ENCODE assay signal across 9 cellular contexts in the genomic region with DNA sequence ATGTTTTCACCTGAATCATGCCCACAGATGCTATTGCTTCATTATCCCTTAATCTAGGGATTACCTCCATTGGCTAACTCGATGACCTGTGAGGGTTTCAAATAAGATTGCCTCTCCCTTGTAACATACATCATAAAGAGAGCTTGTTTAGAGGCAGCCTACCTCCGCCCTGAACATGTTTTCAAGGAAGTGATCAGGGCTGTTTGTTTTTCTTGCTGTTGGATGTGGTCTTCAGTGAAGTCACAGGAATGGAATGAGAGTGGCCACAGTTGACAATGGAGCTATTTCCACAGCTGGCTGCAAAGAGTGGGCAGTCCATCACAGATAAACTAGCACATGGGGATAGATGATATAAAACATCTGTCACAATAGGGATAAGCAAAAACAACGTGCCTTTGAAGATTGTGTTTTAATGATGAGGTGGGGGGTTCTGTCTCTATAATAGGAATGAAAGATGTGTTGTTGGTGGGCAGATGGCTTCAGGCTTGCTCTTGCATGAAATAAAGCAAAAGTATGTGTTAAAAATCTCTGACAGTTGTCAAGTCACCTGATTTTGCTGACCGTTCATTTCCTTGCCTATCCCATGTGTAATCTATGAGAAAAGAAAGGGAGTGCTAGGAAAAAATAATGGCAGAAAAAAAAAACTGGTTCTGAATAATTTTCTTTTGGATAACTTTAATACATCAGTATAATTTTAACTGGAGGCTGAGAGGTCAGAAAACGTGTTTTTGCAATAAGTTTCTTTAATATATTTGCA.
A peak's percentile ranks its signal among the peaks of the same experiment; 100 is the strongest.
DNase-seq lines count a peak whose midpoint lies in the region; ATAC-seq and TF ChIP-seq lines count a peak whose summit lies in the region.
"Had no signal": no experiment of that assay in that cellular context is flagged by ENCODE, and none has a peak within 500 bp of the region (broad histone marks: within the 10 kb centered on the region; RNA-seq: fewer than 3 reads in every experiment).

No MANE protein-coding gene starts in this region.

- no peak overlapping the region for H3K27ac ChIP-seq in mesendoderm (ENCODE audit: low read depth, low read length)

- no peaks in the 10 kb centered on the region for H3K4me1 ChIP-seq in mesendoderm (ENCODE audit: control insufficient read depth, low read depth, low read length)

- ATAC-seq in HG02981 (IDR thresholded peaks at IDR 0.05; ENCODE audit: unreplicated experiment) (no peak), HG03342 (IDR thresholded peaks at IDR 0.05; ENCODE audit: unreplicated experiment) (no peak)

- H3K79me2 ChIP-seq in mesendoderm (ENCODE audit: control insufficient read depth, insufficient read depth, low read length) = no peaks in the 10 kb centered on the region

- no peak overlapping the region for H2BK5ac ChIP-seq in mesendoderm (ENCODE audit: low read length)

- no peaks in the 10 kb centered on the region for H3K27me3 ChIP-seq in mesendoderm (ENCODE audit: insufficient read depth, low read length, poor library complexity)

- no CpG with 5 or more reads among the region's 5 CpGs for WGBS in mesendoderm (ENCODE audit: extremely low coverage, insufficient coverage, low lambda C conversion rate)

- H2AK5ac ChIP-seq in mesendoderm (ENCODE audit: low read length) = no peak overlapping the region

- DNase-seq in AG08396 (ENCODE audit: low spot score) = peak; percentile 66
- peak; percentile 6 for DNase-seq in NCI-H460 (ENCODE audit: extremely low read depth, low read depth)
- peak; percentile 94 for DNase-seq in epithelial cell of esophagus (ENCODE audit: low read depth)
- DNase-seq in mesendoderm = peak; percentile 68
- DNase-seq in HK-2 (ENCODE audit: unreplicated experiment) = no peak
- no peak for DNase-seq in NCI-H226
- DNase-seq: CD4-positive, CD25-positive, alpha-beta regulatory T cell had no signal

- H3K4me3 ChIP-seq in epithelial cell of esophagus (ENCODE audit: low read length) = no peak overlapping the region
- no peak overlapping the region for H3K4me3 ChIP-seq in mesendoderm (ENCODE audit: low read length)

- no peak overlapping the region for H2BK120ac ChIP-seq in mesendoderm (ENCODE audit: low read depth, low read length)

- H3K23ac ChIP-seq in mesendoderm (ENCODE audit: low read length) = no peak overlapping the region

- no peak overlapping the region for H3K56ac ChIP-seq in mesendoderm (ENCODE audit: low read length)

- no peak overlapping the region for H3K9ac ChIP-seq in mesendoderm (ENCODE audit: low read length)

- H4K5ac ChIP-seq in mesendoderm (ENCODE audit: low read length) = no peak overlapping the region

- no peak overlapping the region for H3K4me2 ChIP-seq in mesendoderm (ENCODE audit: low read length)

- no peaks in the 10 kb centered on the region for H3K79me1 ChIP-seq in mesendoderm (ENCODE audit: low read length)

- H4K8ac ChIP-seq in mesendoderm (ENCODE audit: low read depth, low read length) = no peak overlapping the region

- no peak overlapping the region for H3K18ac ChIP-seq in mesendoderm (ENCODE audit: low read length)

- no peaks in the 10 kb centered on the region for H3K36me3 ChIP-seq in mesendoderm (ENCODE audit: control insufficient read depth, insufficient read depth, low read length)

- TF ChIP-seq CTCF in epithelial cell of esophagus (IDR thresholded peaks at IDR 0.05; ENCODE audit: insufficient read depth, low read depth, low read length, missing control alignments) = no peak

- no peak overlapping the region for H3K4ac ChIP-seq in mesendoderm (ENCODE audit: low read depth, low read length)

- H2BK15ac ChIP-seq in mesendoderm (replicated peaks; ENCODE audit: low read depth) = no peak overlapping the region

Comparison
In these comparisons a context has a peak if more than half of its experiments do, and no peak if none do; other contexts are left out.
1. DNase-seq: peak in AG08396 (single experiment), NCI-H460 (single experiment), epithelial cell of esophagus (single experiment) and mesendoderm (single experiment); none in HK-2 (single experiment) and NCI-H226 (single experiment).